ENCODE assay signal across 16 cellular contexts in genomic region chr17:45096926-45097325, GRCh38. TPM values are rescaled to one million over a fixed set of nuclear protein-coding genes. Genes with fewer than 3 reads are reported as not detected.
DNase-seq lines count a peak whose midpoint lies in the region; ATAC-seq, FAIRE-seq and TF ChIP-seq lines count a peak whose summit lies in the region.
"Had no signal": no experiment of that assay in that cellular context is flagged by ENCODE, and none has a peak within 500 bp of the region (broad histone marks: within the 10 kb centered on the region; RNA-seq: fewer than 3 reads in every experiment).

No MANE protein-coding gene starts in this region.

- in situ Hi-C loops in HepG2 (cut with HindIII; ENCODE audit: extremely low pct_ligation_motif_present, low pct_unique_long_range_greater_than_20kb): loop anchor here (5.0 kb wide), 1 partner anchor 35 kb away; the partner anchor contains the start of gene PLCD3

- FAIRE-seq in HepG2 (lab: Jason Lieb, UNC): no peak

- peaks cover 35% of the 10 kb centered on the region for H3K4me1 Mint-ChIP-seq in MCF 10A (ENCODE audit: insufficient read depth, unreplicated experiment)

- no peaks in the 10 kb centered on the region for H3K79me2 ChIP-seq in HepG2 (ENCODE audit: insufficient read depth, low read length)

- TF ChIP-seq RAD21 in HepG2 (CRISPR knock-in tag; IDR thresholded peaks at IDR 0.05): no peak

- H3K27ac ChIP-seq in breast epithelium: peak overlapping the region; percentile 93 to 96
- peak overlapping the region; percentile 38 for H3K27ac ChIP-seq in caudate nucleus (ENCODE audit: low read depth, low read length)
- no peak overlapping the region for H3K27ac ChIP-seq in HepG2 (ENCODE audit: extremely low read length, insufficient read depth, low read length)
- peak overlapping the region; percentile 97 to 98 for H3K27ac ChIP-seq in thoracic aorta
- H3K27ac ChIP-seq in spleen: no peak overlapping the region
- H3K27ac ChIP-seq: 22Rv1, BLaER1 had no signal

- no peak overlapping the region for H3K4me3 Mint-ChIP-seq in MCF 10A (ENCODE audit: unreplicated experiment)
- H3K4me3 Mint-ChIP-seq: CD8-positive, alpha-beta memory T cell; GM23338; HFFc6 had no signal

- no peak overlapping the region for H3K9ac ChIP-seq in HepG2 (ENCODE audit: insufficient read depth, low read depth, low read length)
- H3K9ac ChIP-seq: BLaER1 had no signal

- TF ChIP-seq CTCF in breast epithelium (IDR thresholded peaks at IDR 0.05) (no peak), MCF 10A (IDR thresholded peaks at IDR 0.05; ENCODE audit: unreplicated experiment) (no peak), HepG2 (CRISPR knock-in tag; IDR thresholded peaks at IDR 0.05) (no peak), thoracic aorta (IDR thresholded peaks at IDR 0.05) (no peak), spleen (IDR thresholded peaks at IDR 0.05 in 8 of 11, conservative IDR thresholded peaks at IDR 0.05 in 3 of 11) (no peak)

- H3K4me1 ChIP-seq in breast epithelium (peaks cover 23 to 45% of the 10 kb centered on the region in 2 donors), HepG2 (ENCODE audit: insufficient read depth, low read length) (peaks cover 30% of the 10 kb centered on the region), thoracic aorta (ENCODE audit: control insufficient read depth in 1 of 2, low read depth in 2 of 2) (peaks cover 44 to 80% of the 10 kb centered on the region in 2 donors), spleen (peaks cover 0 to 25% (median 5%) of the 10 kb centered on the region in 6 donors)

- TF ChIP-seq EP300 in HepG2 (IDR thresholded peaks at IDR 0.05; ENCODE audit: low read depth in 2 of 2, low read length in 2 of 2): no peak
- no peak for TF ChIP-seq EP300 in HepG2 (CRISPR knock-in tag; IDR thresholded peaks at IDR 0.05; ENCODE audit: borderline replicate concordance)

- H2AFZ ChIP-seq in HepG2 (ENCODE audit: low read length): no peak overlapping the region
- H2AFZ ChIP-seq: GM23338 had no signal

- H4K20me1 ChIP-seq in HepG2 (ENCODE audit: insufficient read depth, low read length): 0 out of 2 replicates have a peak, but pooled peaks cover 3% of the 10 kb centered on the region

- no peak overlapping the region for H3K27ac Mint-ChIP-seq in MCF 10A (ENCODE audit: low read depth, unreplicated experiment)
- H3K27ac Mint-ChIP-seq: GM23338, HFFc6 had no signal

- H3K27me3 ChIP-seq in breast epithelium: no peaks in the 10 kb centered on the region
- no peaks in the 10 kb centered on the region for H3K27me3 ChIP-seq in HepG2 (ENCODE audit: control insufficient read depth in 1 of 2, insufficient read depth in 2 of 2, low read length in 2 of 2)
- H3K27me3 ChIP-seq in thoracic aorta (replicated peaks; ENCODE audit: insufficient read depth): no peaks in the 10 kb centered on the region
- H3K27me3 ChIP-seq in spleen (replicated peaks in 1 of 7): no peaks in the 10 kb centered on the region
- H3K27me3 ChIP-seq: BLaER1 had no signal

- ATAC-seq in HepG2 (no peak), thoracic aorta (ENCODE audit: insufficient number of reproducible peaks, low FRiP score, low read depth) (no peak)
- ATAC-seq: GM23338 had no signal

- H3K36me3 ChIP-seq in breast epithelium (no peaks in the 10 kb centered on the region), HepG2 (replicated peaks in 1 of 2; ENCODE audit: control insufficient read depth in 1 of 2, insufficient read depth in 2 of 2, low read length in 2 of 2) (peaks cover 50 to 72% of the 10 kb centered on the region in 2 experiments), thoracic aorta (peaks cover 63% of the 10 kb centered on the region), spleen (peaks cover 3 to 100% (median 96%) of the 10 kb centered on the region in 6 donors)

- peaks cover 84% of the 10 kb centered on the region for H3K36me3 Mint-ChIP-seq in MCF 10A (ENCODE audit: insufficient read depth, unreplicated experiment)

- H3K4me3 ChIP-seq in breast epithelium (no peak overlapping the region), HepG2 (replicated peaks in 1 of 3; ENCODE audit: insufficient read depth in 1 of 3, low read depth in 2 of 3, low read length in 3 of 3) (no peak overlapping the region), thoracic aorta (no peak overlapping the region), spleen (no peak overlapping the region)
- H3K4me3 ChIP-seq: BLaER1, GM23338 had no signal

- POLR2A ChIA-PET in MCF 10A (lab: Yijun Ruan, JAX): interaction anchor here (0.6 to 1.6 kb wide), 4 partner anchors 30 to 50 kb away, joined by 3 to 10 read pairs (median 6); partner anchors contain the start of gene NMT1
- POLR2A ChIA-PET in HepG2 (lab: Yijun Ruan, JAX): no interaction called here

- intact Hi-C loops in breast epithelium (cut with DNase I; ENCODE audit: low total_unique reads): no loop called here
- intact Hi-C loops in MCF 10A (cut with micrococcal nuclease): loop anchor here (1.0 to 10.0 kb wide), 2 partner anchors 36 to 192 kb away; a partner anchor contains a TSS
- intact Hi-C loops in HepG2 (cut with micrococcal nuclease; ENCODE audit: unreplicated experiment): loop anchor here (10.0 kb wide), 1 partner anchor 192 kb away; a partner anchor contains a TSS
- intact Hi-C loops in spleen (cut with DNase I; ENCODE audit: low total_unique reads): no loop called here

- H3K9me3 Mint-ChIP-seq in MCF 10A (ENCODE audit: unreplicated experiment): no peaks in the 10 kb centered on the region
- H3K9me3 Mint-ChIP-seq: CD8-positive, alpha-beta memory T cell; GM23338; HFFc6 had no signal

- no peaks in the 10 kb centered on the region for H3K27me3 Mint-ChIP-seq in MCF 10A (ENCODE audit: insufficient read depth, unreplicated experiment)
- H3K27me3 Mint-ChIP-seq: CD8-positive, alpha-beta memory T cell had no signal

- WGBS in HepG2 (ENCODE audit: low lambda C conversion rate): over 99% methylated on average over 10 of the region's 11 CpGs
- 94 to 96% (median 95%) methylated on average over 11 of the region's 11 CpGs for WGBS in spleen, 5 donors

- no peak for TF ChIP-seq POLR2A in breast epithelium (IDR thresholded peaks at IDR 0.05)
- TF ChIP-seq POLR2A in HepG2 (IDR thresholded peaks at IDR 0.05; ENCODE audit: insufficient read depth in 1 of 2, low read depth in 2 of 2, low read length in 2 of 2): no peak
- TF ChIP-seq POLR2A in spleen (IDR thresholded peaks at IDR 0.05): no peak

- CTCF ChIA-PET in MCF 10A (lab: Yijun Ruan, JAX): interaction anchor here (0.6 to 8.1 kb wide), 19 partner anchors 8 to 197 kb away, joined by 3 to 67 read pairs (median 5); partner anchors contain the start of genes ACBD4 and NMT1
- CTCF ChIA-PET in HepG2 (lab: Yijun Ruan, JAX; ENCODE audit: low intra/inter-chr PET ratio, low total read pairs): interaction anchor here (2.5 to 2.8 kb wide), 2 partner anchors 35 to 39 kb away, joined by 9 to 26 read pairs; partner anchors contain the start of genes ACBD4 and PLCD3

- BruUV-seq in MCF 10A (replicated peaks; lab: Mats Ljungman, UMichigan): no TSS peak
- no TSS peak for BruUV-seq in HepG2 (replicated peaks; lab: Mats Ljungman, UMichigan)

- no peak overlapping the region for H3K4me2 ChIP-seq in HepG2 (ENCODE audit: low read depth, low read length)
- H3K4me2 ChIP-seq: BLaER1, GM23338 had no signal

- H3K9me3 ChIP-seq in breast epithelium (no peaks in the 10 kb centered on the region), HepG2 (ENCODE audit: low read length) (no peaks in the 10 kb centered on the region), thoracic aorta (no peaks in the 10 kb centered on the region), spleen (no peaks in the 10 kb centered on the region)
- H3K9me3 ChIP-seq: BLaER1 had no signal

- DNase-seq in breast epithelium (ENCODE audit: low spot score in 2 of 2): no peak
- DNase-seq in MCF 10A (ENCODE audit: unreplicated experiment): no peak
- DNase-seq in caudate nucleus (lab: John Stamatoyannopoulos, UW): no peak
- DNase-seq in HepG2 (ENCODE audit: low spot score): no peak
- DNase-seq in thoracic aorta (ENCODE audit: low spot score): no peak
- no peak for DNase-seq in amygdala (lab: John Stamatoyannopoulos, UW)
- DNase-seq in spleen: no peak
- no peak for DNase-seq in medulla oblongata (ENCODE audit: extremely low spot score)
- DNase-seq: CD8-positive, alpha-beta memory T cell; KG1; NCI-H1092; NCI-H345 had no signal

RNA-seq across cellular contexts. Expression of gene PLCD3, which starts 35.4 kb away (rescaled TPM):
- total RNA-seq in breast epithelium: 10 to 100 TPM; 30.8 to 62.2 (median 41.1) TPM
- 54.5 and 69.7 TPM in 2 replicates for total RNA-seq in MCF 10A (2022)
- total RNA-seq in HepG2 (2016; rRNA removed; fragmentation: Illumina TruSeq; extraction: Trizol): 5.5 and 11.3 TPM in 2 replicates
- 5.6 and 8.7 TPM in 2 replicates for total RNA-seq in HepG2 (2016; cell fraction: cytosol; rRNA removed; fragmentation: Illumina TruSeq; extraction: Trizol; ENCODE audit: low read depth)
- total RNA-seq in HepG2 (2016; cell fraction: insoluble cytoplasmic fraction; rRNA removed; fragmentation: Illumina TruSeq; extraction: Trizol): 6.2 and 9.4 TPM in 2 replicates
- total RNA-seq in HepG2 (2016; cell fraction: membrane; rRNA removed; fragmentation: Illumina TruSeq; extraction: Trizol): 23.5 and 28.9 TPM in 2 replicates
- total RNA-seq in HepG2 (2016; cell fraction: nucleus; rRNA removed; fragmentation: Illumina TruSeq; extraction: Trizol): 4.2 and 4.3 TPM in 2 replicates
- 39.1 and 46.1 TPM in 2 replicates for polyA plus RNA-seq in HepG2 (2011; rRNA removed)
- polyA plus RNA-seq in HepG2 (2011; cell fraction: cytosol; rRNA removed): 28.6 and 40.9 TPM in 2 replicates
- 37.4 and 43.6 TPM in 2 replicates for polyA plus RNA-seq in HepG2 (2011; cell fraction: nucleus; rRNA removed)
- 8.5 and 22.4 TPM in 2 replicates for polyA plus RNA-seq in HepG2 (2012)
- 17.4 and 19.5 TPM in 2 replicates for polyA plus RNA-seq in HepG2 (2016; cell fraction: cytosol; fragmentation: Illumina TruSeq; extraction: Trizol; ENCODE audit: low read depth)
- 14.0 and 24.9 TPM in 2 replicates for polyA plus RNA-seq in HepG2 (2016; cell fraction: insoluble cytoplasmic fraction; fragmentation: Illumina TruSeq; extraction: Trizol; ENCODE audit: low read depth)
- 30.5 and 46.5 TPM in 2 replicates for polyA plus RNA-seq in HepG2 (2016; cell fraction: membrane; fragmentation: Illumina TruSeq; extraction: Trizol; ENCODE audit: low read depth)
- polyA plus RNA-seq in HepG2 (2016; cell fraction: nucleus; fragmentation: Illumina TruSeq; extraction: Trizol; ENCODE audit: insufficient read depth, low read depth): 24.9 and 28.4 TPM in 2 replicates
- polyA minus RNA-seq in HepG2 (2011; rRNA and poly(A)+ RNA removed; ENCODE audit: low replicate concordance): 68.8 and 256 TPM in 2 replicates
- 26.0 and 39.9 TPM in 2 replicates for polyA minus RNA-seq in HepG2 (2011; cell fraction: cytosol; rRNA and poly(A)+ RNA removed)
- 13.4 and 15.7 TPM in 2 replicates for polyA minus RNA-seq in HepG2 (2011; cell fraction: nucleus; rRNA and poly(A)+ RNA removed)
- total RNA-seq in thoracic aorta: 100 to 1,000 TPM in 1 of 2 donors, 10 to 100 TPM in 1; 79.3 to 116 TPM
- 1 to 10 TPM; 2.8 to 9.9 (median 7.1) TPM for total RNA-seq in spleen
- polyA plus RNA-seq in spleen: 1 to 10 TPM; 1.5 to 3.5 (median 3.4) TPM

RNA-seq across cellular contexts. Expression of gene NMT1, which starts 35.8 kb away (rescaled TPM):
- 100 to 1,000 TPM in 1 of 3 donors, 10 to 100 TPM in 2; 81.9 to 130 (median 84.0) TPM for total RNA-seq in breast epithelium
- total RNA-seq in MCF 10A (2022): 85.3 and 89.7 TPM in 2 replicates
- 142 and 194 TPM in 2 replicates for total RNA-seq in HepG2 (2016; rRNA removed; fragmentation: Illumina TruSeq; extraction: Trizol)
- 26.5 and 28.3 TPM in 2 replicates for total RNA-seq in HepG2 (2016; cell fraction: cytosol; rRNA removed; fragmentation: Illumina TruSeq; extraction: Trizol; ENCODE audit: low read depth)
- 140 and 195 TPM in 2 replicates for total RNA-seq in HepG2 (2016; cell fraction: insoluble cytoplasmic fraction; rRNA removed; fragmentation: Illumina TruSeq; extraction: Trizol)
- total RNA-seq in HepG2 (2016; cell fraction: membrane; rRNA removed; fragmentation: Illumina TruSeq; extraction: Trizol): 38.6 and 40.6 TPM in 2 replicates
- total RNA-seq in HepG2 (2016; cell fraction: nucleus; rRNA removed; fragmentation: Illumina TruSeq; extraction: Trizol): 107 and 123 TPM in 2 replicates
- polyA plus RNA-seq in HepG2 (2011; rRNA removed): 71.9 and 75.7 TPM in 2 replicates
- 38.6 and 40.9 TPM in 2 replicates for polyA plus RNA-seq in HepG2 (2011; cell fraction: cytosol; rRNA removed)
- 44.4 and 51.3 TPM in 2 replicates for polyA plus RNA-seq in HepG2 (2011; cell fraction: nucleus; rRNA removed)
- 109 and 117 TPM in 2 replicates for polyA plus RNA-seq in HepG2 (2012)
- polyA plus RNA-seq in HepG2 (2016; cell fraction: cytosol; fragmentation: Illumina TruSeq; extraction: Trizol; ENCODE audit: low read depth): 13.3 and 16.4 TPM in 2 replicates
- 189 and 216 TPM in 2 replicates for polyA plus RNA-seq in HepG2 (2016; cell fraction: insoluble cytoplasmic fraction; fragmentation: Illumina TruSeq; extraction: Trizol; ENCODE audit: low read depth)
- polyA plus RNA-seq in HepG2 (2016; cell fraction: membrane; fragmentation: Illumina TruSeq; extraction: Trizol; ENCODE audit: low read depth): 22.9 and 24.5 TPM in 2 replicates
- 111 and 125 TPM in 2 replicates for polyA plus RNA-seq in HepG2 (2016; cell fraction: nucleus; fragmentation: Illumina TruSeq; extraction: Trizol; ENCODE audit: insufficient read depth, low read depth)
- 63.5 and 95.4 TPM in 2 replicates for polyA minus RNA-seq in HepG2 (2011; rRNA and poly(A)+ RNA removed; ENCODE audit: low replicate concordance)
- polyA minus RNA-seq in HepG2 (2011; cell fraction: cytosol; rRNA and poly(A)+ RNA removed): 254 and 276 TPM in 2 replicates
- polyA minus RNA-seq in HepG2 (2011; cell fraction: nucleus; rRNA and poly(A)+ RNA removed): 44.7 and 70.7 TPM in 2 replicates
- total RNA-seq in thoracic aorta: 10 to 100 TPM; 53.1 to 64.8 TPM
- 100 to 1,000 TPM in 2 of 7 donors, 10 to 100 TPM in 5; 49.7 to 108 (median 94.4) TPM for total RNA-seq in spleen
- polyA plus RNA-seq in spleen: 10 to 100 TPM; 37.5 to 58.7 (median 37.7) TPM

RNA-seq across cellular contexts. Expression of gene ACBD4, which starts 38.6 kb away (rescaled TPM):
- total RNA-seq in breast epithelium (10 to 100 TPM; 13.8 to 28.8 (median 15.7) TPM), MCF 10A (2022) (7.2 and 7.8 TPM in 2 replicates), HepG2 (2016; rRNA removed; fragmentation: Illumina TruSeq; extraction: Trizol) (8.8 and 16.1 TPM in 2 replicates), thoracic aorta (10 to 100 TPM; 21.5 to 27.9 TPM), spleen (10 to 100 TPM; 14.1 to 24.6 (median 20.2) TPM)
- total RNA-seq in HepG2 (2016; cell fraction: cytosol; rRNA removed; fragmentation: Illumina TruSeq; extraction: Trizol; ENCODE audit: low read depth): 8.0 and 13.0 TPM in 2 replicates
- 9.5 and 14.6 TPM in 2 replicates for total RNA-seq in HepG2 (2016; cell fraction: insoluble cytoplasmic fraction; rRNA removed; fragmentation: Illumina TruSeq; extraction: Trizol)
- total RNA-seq in HepG2 (2016; cell fraction: membrane; rRNA removed; fragmentation: Illumina TruSeq; extraction: Trizol): 12.4 and 18.3 TPM in 2 replicates
- 15.2 and 17.1 TPM in 2 replicates for total RNA-seq in HepG2 (2016; cell fraction: nucleus; rRNA removed; fragmentation: Illumina TruSeq; extraction: Trizol)
- polyA plus RNA-seq in HepG2 (2011; rRNA removed) (26.9 and 34.1 TPM in 2 replicates), spleen (10 to 100 TPM; 22.8 to 32.8 (median 31.8) TPM)
- polyA plus RNA-seq in HepG2 (2011; cell fraction: cytosol; rRNA removed): 12.2 and 17.4 TPM in 2 replicates
- polyA plus RNA-seq in HepG2 (2011; cell fraction: nucleus; rRNA removed): 71.5 and 77.5 TPM in 2 replicates
- 16.9 and 20.5 TPM in 2 replicates for polyA plus RNA-seq in HepG2 (2012)
- 9.2 and 14.3 TPM in 2 replicates for polyA plus RNA-seq in HepG2 (2016; cell fraction: cytosol; fragmentation: Illumina TruSeq; extraction: Trizol; ENCODE audit: low read depth)
- polyA plus RNA-seq in HepG2 (2016; cell fraction: insoluble cytoplasmic fraction; fragmentation: Illumina TruSeq; extraction: Trizol; ENCODE audit: low read depth): 9.9 and 13.7 TPM in 2 replicates
- polyA plus RNA-seq in HepG2 (2016; cell fraction: membrane; fragmentation: Illumina TruSeq; extraction: Trizol; ENCODE audit: low read depth): 10.5 and 15.2 TPM in 2 replicates
- 36.2 and 39.6 TPM in 2 replicates for polyA plus RNA-seq in HepG2 (2016; cell fraction: nucleus; fragmentation: Illumina TruSeq; extraction: Trizol; ENCODE audit: insufficient read depth, low read depth)
- 6.9 and 21.9 TPM in 2 replicates for polyA minus RNA-seq in HepG2 (2011; rRNA and poly(A)+ RNA removed; ENCODE audit: low replicate concordance)
- polyA minus RNA-seq in HepG2 (2011; cell fraction: cytosol; rRNA and poly(A)+ RNA removed): 8.3 and 8.4 TPM in 2 replicates
- 26.9 and 36.2 TPM in 2 replicates for polyA minus RNA-seq in HepG2 (2011; cell fraction: nucleus; rRNA and poly(A)+ RNA removed)

RNA-seq across cellular contexts. Expression of gene DCAKD, which starts 45.5 kb away (rescaled TPM):
- 10 to 100 TPM; 44.0 to 76.8 (median 48.2) TPM for total RNA-seq in breast epithelium
- total RNA-seq in MCF 10A (2022): 23.1 and 23.3 TPM in 2 replicates
- 29.2 and 31.1 TPM in 2 replicates for total RNA-seq in HepG2 (2016; rRNA removed; fragmentation: Illumina TruSeq; extraction: Trizol)
- 17.8 and 18.9 TPM in 2 replicates for total RNA-seq in HepG2 (2016; cell fraction: cytosol; rRNA removed; fragmentation: Illumina TruSeq; extraction: Trizol; ENCODE audit: low read depth)
- 29.3 and 30.4 TPM in 2 replicates for total RNA-seq in HepG2 (2016; cell fraction: insoluble cytoplasmic fraction; rRNA removed; fragmentation: Illumina TruSeq; extraction: Trizol)
- 31.0 and 36.7 TPM in 2 replicates for total RNA-seq in HepG2 (2016; cell fraction: membrane; rRNA removed; fragmentation: Illumina TruSeq; extraction: Trizol)
- 13.3 and 14.3 TPM in 2 replicates for total RNA-seq in HepG2 (2016; cell fraction: nucleus; rRNA removed; fragmentation: Illumina TruSeq; extraction: Trizol)
- polyA plus RNA-seq in HepG2 (2011; rRNA removed): 25.9 and 30.2 TPM in 2 replicates
- polyA plus RNA-seq in HepG2 (2011; cell fraction: cytosol; rRNA removed): 27.0 and 35.9 TPM in 2 replicates
- 35.9 and 42.1 TPM in 2 replicates for polyA plus RNA-seq in HepG2 (2011; cell fraction: nucleus; rRNA removed)
- polyA plus RNA-seq in HepG2 (2012): 21.9 and 25.6 TPM in 2 replicates
- 14.2 and 18.1 TPM in 2 replicates for polyA plus RNA-seq in HepG2 (2016; cell fraction: cytosol; fragmentation: Illumina TruSeq; extraction: Trizol; ENCODE audit: low read depth)
- polyA plus RNA-seq in HepG2 (2016; cell fraction: insoluble cytoplasmic fraction; fragmentation: Illumina TruSeq; extraction: Trizol; ENCODE audit: low read depth): 30.0 and 35.6 TPM in 2 replicates
- 26.8 and 28.1 TPM in 2 replicates for polyA plus RNA-seq in HepG2 (2016; cell fraction: membrane; fragmentation: Illumina TruSeq; extraction: Trizol; ENCODE audit: low read depth)
- polyA plus RNA-seq in HepG2 (2016; cell fraction: nucleus; fragmentation: Illumina TruSeq; extraction: Trizol; ENCODE audit: insufficient read depth, low read depth): 28.5 and 31.2 TPM in 2 replicates
- polyA minus RNA-seq in HepG2 (2011; rRNA and poly(A)+ RNA removed; ENCODE audit: low replicate concordance): 34.7 and 107 TPM in 2 replicates
- polyA minus RNA-seq in HepG2 (2011; cell fraction: cytosol; rRNA and poly(A)+ RNA removed): 36.1 and 39.1 TPM in 2 replicates
- polyA minus RNA-seq in HepG2 (2011; cell fraction: nucleus; rRNA and poly(A)+ RNA removed): 14.9 and 19.5 TPM in 2 replicates
- 10 to 100 TPM; 34.6 to 56.5 TPM for total RNA-seq in thoracic aorta
- total RNA-seq in spleen: 10 to 100 TPM; 16.0 to 23.7 (median 19.6) TPM
- polyA plus RNA-seq in spleen: 10 to 100 TPM in 2 of 3 donors, 1 to 10 TPM in 1; 7.2 to 10.9 (median 10.4) TPM

RNA-seq across cellular contexts. Expression of gene HEXIM1, which starts 51.3 kb away (rescaled TPM):
- total RNA-seq in breast epithelium (10 to 100 TPM; 21.3 to 35.6 (median 33.4) TPM), MCF 10A (2022) (22.5 and 26.7 TPM in 2 replicates), HepG2 (2016; rRNA removed; fragmentation: Illumina TruSeq; extraction: Trizol) (10.5 and 14.8 TPM in 2 replicates), thoracic aorta (10 to 100 TPM; 34.9 to 89.1 TPM), spleen (10 to 100 TPM; 23.4 to 43.1 (median 27.8) TPM)
- 2.7 and 3.3 TPM in 2 replicates for total RNA-seq in HepG2 (2016; cell fraction: cytosol; rRNA removed; fragmentation: Illumina TruSeq; extraction: Trizol; ENCODE audit: low read depth)
- 11.7 and 13.0 TPM in 2 replicates for total RNA-seq in HepG2 (2016; cell fraction: insoluble cytoplasmic fraction; rRNA removed; fragmentation: Illumina TruSeq; extraction: Trizol)
- 8.9 and 9.5 TPM in 2 replicates for total RNA-seq in HepG2 (2016; cell fraction: membrane; rRNA removed; fragmentation: Illumina TruSeq; extraction: Trizol)
- total RNA-seq in HepG2 (2016; cell fraction: nucleus; rRNA removed; fragmentation: Illumina TruSeq; extraction: Trizol): 13.8 and 14.0 TPM in 2 replicates
- polyA plus RNA-seq in HepG2 (2011; rRNA removed) (16.3 and 16.6 TPM in 2 replicates), spleen (10 to 100 TPM; 12.9 to 26.7 (median 15.1) TPM)
- 13.7 and 14.0 TPM in 2 replicates for polyA plus RNA-seq in HepG2 (2011; cell fraction: cytosol; rRNA removed)
- 34.1 and 37.3 TPM in 2 replicates for polyA plus RNA-seq in HepG2 (2011; cell fraction: nucleus; rRNA removed)
- 17.5 and 20.8 TPM in 2 replicates for polyA plus RNA-seq in HepG2 (2012)
- 2.7 and 3.3 TPM in 2 replicates for polyA plus RNA-seq in HepG2 (2016; cell fraction: cytosol; fragmentation: Illumina TruSeq; extraction: Trizol; ENCODE audit: low read depth)
- 36.1 and 41.5 TPM in 2 replicates for polyA plus RNA-seq in HepG2 (2016; cell fraction: insoluble cytoplasmic fraction; fragmentation: Illumina TruSeq; extraction: Trizol; ENCODE audit: low read depth)
- polyA plus RNA-seq in HepG2 (2016; cell fraction: membrane; fragmentation: Illumina TruSeq; extraction: Trizol; ENCODE audit: low read depth): 10.3 and 12.9 TPM in 2 replicates
- polyA plus RNA-seq in HepG2 (2016; cell fraction: nucleus; fragmentation: Illumina TruSeq; extraction: Trizol; ENCODE audit: insufficient read depth, low read depth): 51.0 and 51.8 TPM in 2 replicates
- polyA minus RNA-seq in HepG2 (2011; rRNA and poly(A)+ RNA removed; ENCODE audit: low replicate concordance): 8.8 and 11.0 TPM in 2 replicates
- 10.7 and 11.5 TPM in 2 replicates for polyA minus RNA-seq in HepG2 (2011; cell fraction: cytosol; rRNA and poly(A)+ RNA removed)
- 17.1 and 27.5 TPM in 2 replicates for polyA minus RNA-seq in HepG2 (2011; cell fraction: nucleus; rRNA and poly(A)+ RNA removed)

Comparison
In these comparisons a context has a peak if more than half of its experiments do, and no peak if none do; other contexts are left out.
1. intact Hi-C loops: an anchor here in MCF 10A (1.0 to 10.0 kb wide) and HepG2 (10.0 kb wide); none called in breast epithelium and spleen.
2. H3K27ac ChIP-seq: peak in breast epithelium (2 of 2), caudate nucleus (single experiment) and thoracic aorta (2 of 2); none in HepG2 (single experiment) and spleen (0 of 8).